In the genomic region with DNA sequence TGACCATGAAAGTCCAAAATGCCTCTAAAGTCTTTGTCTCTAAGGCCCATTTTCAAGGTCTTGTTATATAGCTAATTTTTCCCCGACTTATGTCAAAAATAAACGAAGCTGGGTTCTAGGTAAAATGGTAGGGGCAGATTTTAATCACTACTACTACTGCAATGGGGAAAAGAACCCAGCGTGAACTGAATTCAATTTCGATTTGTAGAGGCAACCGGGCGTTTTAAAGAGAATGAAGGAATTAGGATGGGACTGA, we compare ENCODE assay signal across 8 cellular contexts. TPM values are rescaled to one million over a fixed set of nuclear protein-coding genes. Genes with fewer than 3 reads are reported as not detected.
DNase-seq lines count a peak whose midpoint lies in the region; ATAC-seq and TF ChIP-seq lines count a peak whose summit lies in the region.

No MANE protein-coding gene starts in this region.

- TF ChIP-seq POLR2A in gastrocnemius medialis (IDR thresholded peaks at IDR 0.05), result no peak

- TF ChIP-seq CTCF in WI38 (IDR thresholded peaks at IDR 0.05; ENCODE audit: low read depth, low read length), result no peak
- no peak for TF ChIP-seq CTCF in foreskin keratinocyte (conservative IDR thresholded peaks at IDR 0.05)
- no peak for TF ChIP-seq CTCF in gastrocnemius medialis (IDR thresholded peaks at IDR 0.05 in 4 of 5, conservative IDR thresholded peaks at IDR 0.05 in 1 of 5)

- H3K4me1 ChIP-seq in GM23248 (ENCODE audit: insufficient read depth) (peaks cover 19% of the 10 kb centered on the region), foreskin keratinocyte (peaks cover 9% of the 10 kb centered on the region), gastrocnemius medialis (peaks cover 5 to 14% of the 10 kb centered on the region in 2 donors)

- H3K27ac ChIP-seq in GM23248, result peak overlapping the region; percentile 93
- H3K27ac ChIP-seq in foreskin keratinocyte, result peak overlapping the region; percentile 90
- peak overlapping the region; percentile 96 to 99 (median 97) for H3K27ac ChIP-seq in gastrocnemius medialis

- H3K36me3 ChIP-seq in GM23248 (ENCODE audit: low read depth) (no peaks in the 10 kb centered on the region), gastrocnemius medialis (no peaks in the 10 kb centered on the region)

- no peaks in the 10 kb centered on the region for H3K27me3 ChIP-seq in GM23248 (replicated peaks; ENCODE audit: insufficient read depth)
- H3K27me3 ChIP-seq in foreskin keratinocyte, result no peaks in the 10 kb centered on the region
- H3K27me3 ChIP-seq in gastrocnemius medialis, result no peaks in the 10 kb centered on the region

- WGBS in GM23248 (ENCODE audit: low coverage in 1 of 2, low lambda C conversion rate in 2 of 2, missing lambda C conversion rate in 2 of 2), 2 experiments, result 1 to 3% methylated on average over 6 of the region's 6 CpGs

- peaks cover 12% of the 10 kb centered on the region for H3F3A ChIP-seq in GM23248 (ENCODE audit: insufficient read depth)

- peak overlapping the region; percentile 84 for H3K9ac ChIP-seq in GM23248

- ATAC-seq in foreskin keratinocyte, result no peak
- ATAC-seq in gastrocnemius medialis, result peak; percentile 4 to 40
- no peak for ATAC-seq in HG02884 (IDR thresholded peaks at IDR 0.05; ENCODE audit: unreplicated experiment)

- H3K79me2 ChIP-seq in GM23248 (ENCODE audit: insufficient read depth), result peaks cover 18% of the 10 kb centered on the region

- H3K4me3 ChIP-seq in GM23248, result peak overlapping the region; percentile 83
- H3K4me3 ChIP-seq in WI38 (ENCODE audit: low read depth, low read length), result peak overlapping the region; percentile 93
- peak overlapping the region; percentile 86 to 99 (median 96) for H3K4me3 ChIP-seq in gastrocnemius medialis

- peak overlapping the region; percentile 99 for H2AFZ ChIP-seq in GM23248

- H3K9me3 ChIP-seq in GM23248 (ENCODE audit: low read depth) (no peaks in the 10 kb centered on the region), gastrocnemius medialis (no peaks in the 10 kb centered on the region)

- no peaks in the 10 kb centered on the region for H3K9me2 ChIP-seq in GM23248 (ENCODE audit: insufficient read depth)

- in situ Hi-C loops in GM23248 (cut with MboI) (no loop called here), gastrocnemius medialis (cut with MboI; ENCODE audit: low sequenced_read_pairs in 4 of 4) (loop anchor here (25.0 kb wide), 3 partner anchors 210 to 310 kb away; partner anchors contain the start of genes CHML (in 2 of the 4), OPN3 (in 2 of the 4) and KMO (in 1 of the 4))

- peak overlapping the region; percentile 99 for H3K4me2 ChIP-seq in GM23248 (ENCODE audit: unreplicated experiment)

- intact Hi-C loops in gastrocnemius medialis (cut with DNase I; ENCODE audit: low total_unique reads), result loop anchor here (1.0 to 5.0 kb wide), 3 partner anchors 205 to 328 kb away; partner anchors contain the start of genes CHML, FH and OPN3

- H4K20me1 ChIP-seq in GM23248 (ENCODE audit: insufficient read depth), result no peaks in the 10 kb centered on the region

- DNase-seq in GM23248, result no peak
- DNase-seq in foreskin keratinocyte, result no peak
- no peak for DNase-seq in gastrocnemius medialis
- DNase-seq in DMS 273 (lab: John Stamatoyannopoulos, UW; ENCODE audit: unreplicated experiment), result no peak
- no peak for DNase-seq in NCI-H2029 (lab: John Stamatoyannopoulos, UW)
- no peak for DNase-seq in COLO829 (ENCODE audit: low spot score)

RNA-seq across cellular contexts. Expression of gene EXO1, which starts 0.5 kb away (rescaled TPM):
- 6.2 and 14.2 TPM in 2 replicates for total RNA-seq in GM23248 (2014; rRNA removed; shearing (Covaris generic))
- polyA plus RNA-seq in GM23248 (2016; fragmentation: Nextera tagmentation; extraction: Ambion mirVana) (6.2 and 6.3 TPM in 2 replicates), foreskin keratinocyte (7.5 and 11.6 TPM in 2 replicates)
- total RNA-seq in foreskin keratinocyte (19.6 and 26.4 TPM in 2 replicates), gastrocnemius medialis (under 1 TPM in 2 of 4 donors, not detected in 2; 0.20 TPM)

Comparison
In these comparisons a context has a peak if more than half of its experiments do, and no peak if none do; other contexts are left out.
1. ATAC-seq: peak in gastrocnemius medialis (2 of 2); none in foreskin keratinocyte (single experiment) and HG02884 (single experiment).
2. Peak in every context shown above with its lines, with median percentiles within 50 percentile points of each other: H3K27ac ChIP-seq and H3K4me3 ChIP-seq.